In the genomic region with DNA sequence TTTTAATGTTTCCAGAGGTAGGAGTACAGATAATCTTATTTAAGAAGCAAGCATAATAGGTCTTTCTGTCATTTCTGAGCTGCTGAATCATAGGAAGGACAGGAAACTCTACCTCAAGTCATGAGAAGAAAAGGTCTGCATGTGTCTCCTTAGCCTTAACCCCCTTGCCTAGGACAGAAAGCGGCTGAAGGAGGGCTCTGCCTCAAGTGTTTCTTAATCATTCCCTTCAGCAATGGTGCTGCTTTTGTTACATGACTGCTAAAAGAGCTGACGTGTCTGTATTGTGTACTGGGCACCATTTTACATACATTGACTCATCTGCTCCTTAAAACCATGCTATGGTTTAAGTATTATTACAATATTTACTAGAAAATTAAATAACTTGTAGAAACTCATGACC, we compare ENCODE assay signal across 23 cellular contexts.
"Had no signal": no experiment of that assay in that cellular context is flagged by ENCODE, and none has a peak within 500 bp of the region (broad histone marks: within the 10 kb centered on the region; RNA-seq: fewer than 3 reads in every experiment).

No MANE protein-coding gene starts in this region.

- H3K36me3 Mint-ChIP-seq: activated CD8-positive, alpha-beta memory T cell treated with anti-CD3 and anti-CD28 coated beads, Interleukin-2, amount 10 ng/mL, durations not matched to agents 7 days and 5 days; activated naive CD8-positive, alpha-beta T cell treated with anti-CD3 and anti-CD28 coated beads for 36 hours; natural killer cell treated with Interleukin-12 subunit alpha and Interleukin-12 subunit beta and Interleukin-15 and Interleukin-18, amount 100 ng/mL, for 72 hours; stimulated activated effector memory CD8-positive, alpha-beta T cell treated with anti-CD3 and anti-CD28 coated beads, Interleukin-12 subunit alpha, Interleukin-12 subunit beta, amount 100 ng/mL, for 72 hours; type B pancreatic cell had no signal

- H3K4me3 Mint-ChIP-seq: activated CD4-positive, alpha-beta T cell treated with anti-CD3 and anti-CD28 coated beads for 36 hours; activated CD8-positive, alpha-beta memory T cell treated with anti-CD3 and anti-CD28 coated beads, Interleukin-2, amount 10 ng/mL, durations not matched to agents 7 days and 5 days; activated CD8-positive, alpha-beta T cell treated with anti-CD3 and anti-CD28 coated beads, Interleukin-2, amount 10 ng/mL, durations not matched to agents 7 days and 5 days; activated naive CD4-positive, alpha-beta T cell treated with anti-CD3 and anti-CD28 coated beads for 36 hours; activated naive CD8-positive, alpha-beta T cell treated with anti-CD3 and anti-CD28 coated beads for 36 hours; effector memory CD8-positive, alpha-beta T cell; natural killer cell treated with Interleukin-12 subunit alpha and Interleukin-12 subunit beta and Interleukin-15 and Interleukin-18, amount 100 ng/mL, for 72 hours; stimulated activated effector memory CD8-positive, alpha-beta T cell treated with anti-CD3 and anti-CD28 coated beads, Interleukin-12 subunit alpha, Interleukin-12 subunit beta, amount 100 ng/mL, for 72 hours; stimulated activated naive CD8-positive, alpha-beta T cell treated with anti-CD3 and anti-CD28 coated beads, Interleukin-15, Interleukin-2, amounts not matched to agents 100 ng/mL and 50 ng/mL, for 24 hours; type B pancreatic cell had no signal

- DNase-seq: activated CD4-positive, alpha-beta T cell treated with anti-CD3 and anti-CD28 coated beads for 36 hours; activated CD4-positive, CD25-positive, alpha-beta regulatory T cell; activated CD8-positive, alpha-beta memory T cell treated with anti-CD3 and anti-CD28 coated beads, Interleukin-2, amount 10 ng/mL, durations not matched to agents 7 days and 5 days; activated CD8-positive, alpha-beta T cell treated with anti-CD3 and anti-CD28 coated beads, Interleukin-2, amount 10 ng/mL, durations not matched to agents 7 days and 5 days; activated effector memory CD4-positive, alpha-beta T cell treated with anti-CD3 and anti-CD28 coated beads, Interleukin-2, amount 50 U/mL, for 16 hours; activated naive CD4-positive, alpha-beta T cell treated with anti-CD3 and anti-CD28 coated beads for 36 hours; activated naive CD8-positive, alpha-beta T cell treated with anti-CD3 and anti-CD28 coated beads for 36 hours; activated T-cell treated with anti-CD3 and anti-CD28 coated beads for 4 hours; dorsolateral prefrontal cortex; effector memory CD8-positive, alpha-beta T cell; erythroblast; foreskin melanocyte; heart right ventricle; lower lobe of right lung; mesendoderm; sigmoid colon; small intestine; stimulated activated CD4-positive, alpha-beta T cell treated with anti-CD3 and anti-CD28 coated beads, Interleukin-4, amount 100 ng/mL, for 24 hours; uterus had no signal

- H3K4me1 Mint-ChIP-seq: activated CD4-positive, alpha-beta T cell treated with anti-CD3 and anti-CD28 coated beads for 36 hours; activated CD8-positive, alpha-beta memory T cell treated with anti-CD3 and anti-CD28 coated beads, Interleukin-2, amount 10 ng/mL, durations not matched to agents 7 days and 5 days; activated naive CD8-positive, alpha-beta T cell treated with anti-CD3 and anti-CD28 coated beads for 36 hours; stimulated activated effector memory CD8-positive, alpha-beta T cell treated with anti-CD3 and anti-CD28 coated beads, Interleukin-12 subunit alpha, Interleukin-12 subunit beta, amount 100 ng/mL, for 72 hours had no signal

- H3K27ac Mint-ChIP-seq: activated CD4-positive, alpha-beta T cell treated with anti-CD3 and anti-CD28 coated beads for 36 hours; activated CD8-positive, alpha-beta memory T cell treated with anti-CD3 and anti-CD28 coated beads, Interleukin-2, amount 10 ng/mL, durations not matched to agents 7 days and 5 days; activated CD8-positive, alpha-beta T cell treated with anti-CD3 and anti-CD28 coated beads, Interleukin-2, amount 10 ng/mL, durations not matched to agents 7 days and 5 days; activated naive CD4-positive, alpha-beta T cell treated with anti-CD3 and anti-CD28 coated beads for 36 hours; activated naive CD8-positive, alpha-beta T cell treated with anti-CD3 and anti-CD28 coated beads for 36 hours; effector memory CD8-positive, alpha-beta T cell; natural killer cell treated with Interleukin-12 subunit alpha and Interleukin-12 subunit beta and Interleukin-15 and Interleukin-18, amount 100 ng/mL, for 72 hours; stimulated activated effector memory CD8-positive, alpha-beta T cell treated with anti-CD3 and anti-CD28 coated beads, Interleukin-12 subunit alpha, Interleukin-12 subunit beta, amount 100 ng/mL, for 72 hours; stimulated activated naive CD8-positive, alpha-beta T cell treated with anti-CD3 and anti-CD28 coated beads, Interleukin-15, Interleukin-2, amounts not matched to agents 100 ng/mL and 50 ng/mL, for 24 hours; type B pancreatic cell had no signal

- FAIRE-seq: small intestine had no signal

- H3K27me3 Mint-ChIP-seq: activated CD4-positive, alpha-beta T cell treated with anti-CD3 and anti-CD28 coated beads for 36 hours; activated CD8-positive, alpha-beta memory T cell treated with anti-CD3 and anti-CD28 coated beads, Interleukin-2, amount 10 ng/mL, durations not matched to agents 7 days and 5 days; activated naive CD8-positive, alpha-beta T cell treated with anti-CD3 and anti-CD28 coated beads for 36 hours; effector memory CD8-positive, alpha-beta T cell; stimulated activated naive CD8-positive, alpha-beta T cell treated with anti-CD3 and anti-CD28 coated beads, Interleukin-15, Interleukin-2, amounts not matched to agents 100 ng/mL and 50 ng/mL, for 24 hours had no signal

- H3K9me3 Mint-ChIP-seq: activated naive CD4-positive, alpha-beta T cell treated with anti-CD3 and anti-CD28 coated beads for 36 hours; activated naive CD8-positive, alpha-beta T cell treated with anti-CD3 and anti-CD28 coated beads for 36 hours; natural killer cell treated with Interleukin-12 subunit alpha and Interleukin-12 subunit beta and Interleukin-15 and Interleukin-18, amount 100 ng/mL, for 72 hours; stimulated activated effector memory CD8-positive, alpha-beta T cell treated with anti-CD3 and anti-CD28 coated beads, Interleukin-12 subunit alpha, Interleukin-12 subunit beta, amount 100 ng/mL, for 72 hours; stimulated activated naive CD8-positive, alpha-beta T cell treated with anti-CD3 and anti-CD28 coated beads, Interleukin-15, Interleukin-2, amounts not matched to agents 100 ng/mL and 50 ng/mL, for 24 hours; type B pancreatic cell had no signal
